In the genomic region with DNA sequence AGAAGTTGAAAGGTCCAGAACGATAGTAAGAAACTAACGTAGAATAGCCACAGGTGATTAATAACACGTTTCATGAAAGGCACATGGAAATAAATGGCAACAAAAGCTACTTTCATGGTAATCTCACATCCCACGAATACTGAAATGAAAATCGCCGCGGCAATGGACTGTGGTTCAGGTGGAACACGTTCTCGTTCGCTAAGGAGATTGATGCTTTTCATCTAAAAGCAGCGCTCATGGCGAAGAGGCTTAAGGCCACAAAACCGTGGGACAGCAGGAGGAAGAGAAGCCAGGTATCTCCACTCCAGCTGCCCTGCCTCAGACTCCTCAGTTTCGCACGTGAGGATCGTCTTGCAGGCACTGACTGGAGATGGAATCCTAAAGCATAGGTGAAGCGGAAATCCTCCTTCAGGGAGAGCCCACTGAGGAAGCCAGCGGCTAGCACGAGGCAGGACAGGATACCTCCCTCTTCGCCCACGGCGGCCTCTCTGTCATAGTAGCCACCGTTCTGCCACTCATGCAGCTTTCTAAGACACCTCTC, we compare ENCODE assay signal across 8 cellular contexts. TPM values are rescaled to one million over a fixed set of nuclear protein-coding genes. Genes with fewer than 3 reads are reported as not detected.
A peak's percentile ranks its signal among the peaks of the same experiment; 100 is the strongest.
DNase-seq lines count a peak whose midpoint lies in the region; ATAC-seq and TF ChIP-seq lines count a peak whose summit lies in the region.

No MANE protein-coding gene starts in this region.

- intact Hi-C loops in activated CD8-positive, alpha-beta T cell treated with anti-CD3 and anti-CD28 coated beads for 36 hours (cut with micrococcal nuclease), result no loop called here
- intact Hi-C loops in sigmoid colon (cut with DNase I), result loop anchor here (2.0 to 5.0 kb wide), 2 partner anchors 734 to 1095 kb away; a partner anchor contains a TSS

- no peak for TF ChIP-seq CTCF in activated CD8-positive, alpha-beta T cell treated with anti-CD3 and anti-CD28 coated beads for 36 hours (IDR thresholded peaks at IDR 0.05)
- no peak for TF ChIP-seq CTCF in cardiac muscle cell (IDR thresholded peaks at IDR 0.05; ENCODE audit: low read depth, low read length)
- TF ChIP-seq CTCF in sigmoid colon (IDR thresholded peaks at IDR 0.05), result no peak

- no peak for TF ChIP-seq EP300 in sigmoid colon (IDR thresholded peaks at IDR 0.05)

- peaks cover 20% of the 10 kb centered on the region for H3K27me3 ChIP-seq in cardiac muscle cell
- no peaks in the 10 kb centered on the region for H3K27me3 ChIP-seq in sigmoid colon

- H3K9me3 Mint-ChIP-seq in IgD-negative memory B cell, result no peaks in the 10 kb centered on the region
- H3K9me3 Mint-ChIP-seq in activated CD8-positive, alpha-beta T cell treated with anti-CD3 and anti-CD28 coated beads for 36 hours, result no peaks in the 10 kb centered on the region

- H3K9me3 ChIP-seq in cardiac muscle cell (ENCODE audit: low read depth) (no peaks in the 10 kb centered on the region), sigmoid colon (no peaks in the 10 kb centered on the region)

- peak overlapping the region; percentile 66 to 96 (median 91) for H3K27ac Mint-ChIP-seq in IgD-negative memory B cell
- peak overlapping the region; percentile 93 for H3K27ac Mint-ChIP-seq in activated CD8-positive, alpha-beta T cell treated with anti-CD3 and anti-CD28 coated beads for 36 hours

- peaks cover 16% of the 10 kb centered on the region for H3K4me1 ChIP-seq in cardiac muscle cell (ENCODE audit: low read depth)
- peaks cover 0 to 19% (median 12%) of the 10 kb centered on the region in 4 donors for H3K4me1 ChIP-seq in sigmoid colon

- DNase-seq in DMS79 treated with DMSO at 0.1 percent for 48 hours (lab: John Stamatoyannopoulos, UW) (peak; percentile 91), cardiac muscle cell (ENCODE audit: low read depth in 1 of 2, low spot score in 1 of 2) (no peak), sigmoid colon (no peak), D341Med (ENCODE audit: low spot score) (no peak), NK-92 (lab: John Stamatoyannopoulos, UW; ENCODE audit: unreplicated experiment) (no peak)
- no peak for DNase-seq in activated CD8-positive, alpha-beta T cell treated with anti-CD3 and anti-CD28 coated beads for 36 hours

- peaks cover 18 to 21% (median 21%) of the 10 kb centered on the region in 3 donors for H3K4me1 Mint-ChIP-seq in IgD-negative memory B cell
- peaks cover 27% of the 10 kb centered on the region for H3K4me1 Mint-ChIP-seq in activated CD8-positive, alpha-beta T cell treated with anti-CD3 and anti-CD28 coated beads for 36 hours (ENCODE audit: low read depth)

- H3K4me3 Mint-ChIP-seq in IgD-negative memory B cell, result peak overlapping the region; percentile 96 to 100 (median 99)
- H3K4me3 Mint-ChIP-seq in activated CD8-positive, alpha-beta T cell treated with anti-CD3 and anti-CD28 coated beads for 36 hours, result peak overlapping the region; percentile 92

- peaks cover 3% of the 10 kb centered on the region for H3K27me3 Mint-ChIP-seq in IgD-negative memory B cell
- peaks cover 11% of the 10 kb centered on the region for H3K27me3 Mint-ChIP-seq in activated CD8-positive, alpha-beta T cell treated with anti-CD3 and anti-CD28 coated beads for 36 hours

- no peak for TF ChIP-seq POLR2A in sigmoid colon (IDR thresholded peaks at IDR 0.05)

- no peaks in the 10 kb centered on the region for H3K36me3 Mint-ChIP-seq in IgD-negative memory B cell
- no peaks in the 10 kb centered on the region for H3K36me3 Mint-ChIP-seq in activated CD8-positive, alpha-beta T cell treated with anti-CD3 and anti-CD28 coated beads for 36 hours (ENCODE audit: low read depth)

- H3K36me3 ChIP-seq in cardiac muscle cell, result no peaks in the 10 kb centered on the region
- no peaks in the 10 kb centered on the region for H3K36me3 ChIP-seq in sigmoid colon

- CTCF ChIA-PET in activated CD8-positive, alpha-beta T cell treated with anti-CD3 and anti-CD28 coated beads for 36 hours (lab: Charles Lee), result interaction anchor here (1.2 to 2.0 kb wide), 2 partner anchors 10 to 117 kb away, joined by 5 read pairs; no protein-coding TSS in a partner anchor

- POLR2A ChIA-PET in activated CD8-positive, alpha-beta T cell treated with anti-CD3 and anti-CD28 coated beads for 36 hours (lab: Charles Lee), result interaction anchor here (0.6 to 2.4 kb wide), 5 partner anchors 9 to 853 kb away, joined by 3 to 20 read pairs (median 3); a partner anchor contains a TSS

- H3K4me3 ChIP-seq in cardiac muscle cell (peak overlapping the region; percentile 83), sigmoid colon (peak overlapping the region; percentile 52 to 97 (median 82))

- 1 to 2% methylated on average over 23 of the region's 23 CpGs for WGBS in sigmoid colon, 2 donors

- H3K27ac ChIP-seq in cardiac muscle cell, result peak overlapping the region; percentile 80
- peak overlapping the region; percentile 91 to 96 (median 93) for H3K27ac ChIP-seq in sigmoid colon

- peak; percentile 14 for ATAC-seq in GM21423 (IDR thresholded peaks at IDR 0.05; ENCODE audit: unreplicated experiment)
- peak; percentile 17 for ATAC-seq in activated CD8-positive, alpha-beta T cell treated with anti-CD3 and anti-CD28 coated beads for 36 hours

RNA-seq across cellular contexts. Expression of a gene that starts 0.7 kb away (rescaled TPM):
- polyA plus RNA-seq in IgD-negative memory B cell (5.9 TPM), cardiac muscle cell (20.1 and 23.3 TPM in 2 replicates), sigmoid colon (10 to 100 TPM in 2 of 3 donors, 1 to 10 TPM in 1; 5.4 to 17.3 (median 10.2) TPM)
- 10 to 100 TPM; 26.3 to 26.6 TPM for total RNA-seq in activated CD8-positive, alpha-beta T cell treated with anti-CD3 and anti-CD28 coated beads for 36 hours
- total RNA-seq in cardiac muscle cell (15.1 TPM in 2 replicates), sigmoid colon (10 to 100 TPM; 13.4 to 20.3 (median 14.9) TPM)

RNA-seq across cellular contexts. Expression of a gene that starts 21.1 kb away (rescaled TPM):
- polyA plus RNA-seq in IgD-negative memory B cell (not detected), cardiac muscle cell (0.13 TPM in 1 of 2 replicates, not detected in the other), sigmoid colon (1 to 10 TPM in 1 of 3 donors, under 1 TPM in 1, not detected in 1; 0.54 to 1.2 TPM)
- not detected for total RNA-seq in activated CD8-positive, alpha-beta T cell treated with anti-CD3 and anti-CD28 coated beads for 36 hours
- total RNA-seq in cardiac muscle cell (not detected in 2 replicates), sigmoid colon (not detected)
